In the genomic region with DNA sequence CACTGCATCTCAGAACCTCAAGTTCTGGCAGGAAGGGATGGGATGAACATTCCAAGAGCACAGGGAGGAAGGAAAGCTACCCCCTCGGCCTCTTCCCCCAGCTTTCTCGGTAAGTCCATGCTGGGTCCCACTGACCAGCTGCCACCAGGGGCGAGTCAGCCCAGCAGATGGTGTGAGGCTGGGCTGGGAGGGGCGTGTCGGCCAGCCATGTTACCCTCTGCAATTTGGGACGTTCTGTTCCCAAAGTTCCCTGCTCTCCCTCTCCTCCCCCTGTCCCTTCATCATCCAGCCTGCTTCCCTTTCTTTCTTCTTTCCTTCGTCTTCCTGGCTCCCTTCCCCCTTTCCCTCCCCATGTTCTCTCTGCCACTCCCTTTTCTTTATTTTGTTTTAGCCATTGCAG, we compare ENCODE assay signal across 18 cellular contexts.
"Had no signal": no experiment of that assay in that cellular context is flagged by ENCODE, and none has a peak within 500 bp of the region (broad histone marks: within the 10 kb centered on the region; RNA-seq: fewer than 3 reads in every experiment).

No MANE protein-coding gene starts in this region.

- H3K4me1 ChIP-seq: body of pancreas, pancreas, vagina had no signal

- H3K27me3 ChIP-seq: body of pancreas, pancreas, tibial nerve, vagina had no signal

- H3K27me3 Mint-ChIP-seq: activated CD8-positive, alpha-beta memory T cell treated with anti-CD3 and anti-CD28 coated beads, Interleukin-2, amount 10 ng/mL, durations not matched to agents 7 days and 5 days had no signal

- DNase-seq: activated CD4-positive, alpha-beta T cell treated with anti-CD3 and anti-CD28 coated beads, Interleukin-2, amount 50 U/mL, for 48 hours; activated CD8-positive, alpha-beta memory T cell treated with anti-CD3 and anti-CD28 coated beads, Interleukin-2, amount 10 ng/mL, durations not matched to agents 7 days and 5 days; activated effector memory CD4-positive, alpha-beta T cell treated with anti-CD3 and anti-CD28 coated beads, Interleukin-2, amount 50 U/mL, for 16 hours; activated T-cell treated with anti-CD3 and anti-CD28 coated beads, Interleukin-2, amount 50 U/mL, for 24 hours; amniotic stem cell; body of pancreas; hypothalamus; nephron progenitor cell; pancreas; stimulated activated CD4-positive, alpha-beta T cell treated with anti-CD3 and anti-CD28 coated beads, Interleukin-4, amount 100 ng/mL, for 4 hours; T-helper 17 cell had no signal

- H3K36me3 Mint-ChIP-seq: activated CD8-positive, alpha-beta memory T cell treated with anti-CD3 and anti-CD28 coated beads, Interleukin-2, amount 10 ng/mL, durations not matched to agents 7 days and 5 days; activated naive CD4-positive, alpha-beta T cell treated with anti-CD3 and anti-CD28 coated beads, Interleukin-2, amount 50 U/mL, for 72 hours had no signal

- ATAC-seq: activated CD4-positive, CD25-positive, alpha-beta regulatory T cell treated with anti-CD3 and anti-CD28 coated beads, Interleukin-2, amount 50 U/mL, for 24 hours; activated CD8-positive, alpha-beta memory T cell treated with anti-CD3 and anti-CD28 coated beads, Interleukin-2, amount 10 ng/mL, durations not matched to agents 7 days and 5 days; activated naive CD4-positive, alpha-beta T cell treated with anti-CD3 and anti-CD28 coated beads, Interleukin-2, amount 50 U/mL, for 72 hours; body of pancreas; esophagus mucosa; pancreas; T-helper 17 cell had no signal

- H3K27ac ChIP-seq: body of pancreas, pancreas, vagina had no signal

- H3K4me1 Mint-ChIP-seq: activated CD8-positive, alpha-beta memory T cell treated with anti-CD3 and anti-CD28 coated beads, Interleukin-2, amount 10 ng/mL, durations not matched to agents 7 days and 5 days; T-helper 17 cell had no signal

- H3K9me3 Mint-ChIP-seq: activated naive CD4-positive, alpha-beta T cell treated with anti-CD3 and anti-CD28 coated beads, Interleukin-2, amount 50 U/mL, for 72 hours; activated T-cell treated with anti-CD3 and anti-CD28 coated beads, Interleukin-2, amount 50 U/mL, for 24 hours; dendritic cell treated with granulocyte-macrophage colony-stimulating factor and Interleukin-4, amounts not matched to agents 40 ng/mL and 50 ng/mL, for 4 days had no signal

- H3K4me3 Mint-ChIP-seq: activated CD8-positive, alpha-beta memory T cell treated with anti-CD3 and anti-CD28 coated beads, Interleukin-2, amount 10 ng/mL, durations not matched to agents 7 days and 5 days; activated T-cell treated with anti-CD3 and anti-CD28 coated beads, Interleukin-2, amount 50 U/mL, for 24 hours; dendritic cell treated with granulocyte-macrophage colony-stimulating factor and Interleukin-4, amounts not matched to agents 40 ng/mL and 50 ng/mL, for 4 days; nephron progenitor cell; T-helper 17 cell had no signal

- H3K4me3 ChIP-seq: body of pancreas, pancreas, skin epidermis, tibial nerve, vagina had no signal

- H3K36me3 ChIP-seq: pancreas, tibial nerve, vagina had no signal

- H3K9me3 ChIP-seq: body of pancreas, pancreas, tibial nerve, vagina had no signal

- H3K27ac Mint-ChIP-seq: activated CD8-positive, alpha-beta memory T cell treated with anti-CD3 and anti-CD28 coated beads, Interleukin-2, amount 10 ng/mL, durations not matched to agents 7 days and 5 days; activated naive CD4-positive, alpha-beta T cell treated with anti-CD3 and anti-CD28 coated beads, Interleukin-2, amount 50 U/mL, for 72 hours; activated T-cell treated with anti-CD3 and anti-CD28 coated beads, Interleukin-2, amount 50 U/mL, for 24 hours; dendritic cell treated with granulocyte-macrophage colony-stimulating factor and Interleukin-4, amounts not matched to agents 40 ng/mL and 50 ng/mL, for 4 days; nephron progenitor cell; T-helper 17 cell had no signal
